ENCODE assay signal across 16 cellular contexts in genomic region chr7:157771689-157772088, GRCh38.
A peak's percentile ranks its signal among the peaks of the same experiment; 100 is the strongest.
DNase-seq lines count a peak whose midpoint lies in the region; ATAC-seq, FAIRE-seq and TF ChIP-seq lines count a peak whose summit lies in the region.
"Had no signal": no experiment of that assay in that cellular context is flagged by ENCODE, and none has a peak within 500 bp of the region (broad histone marks: within the 10 kb centered on the region; RNA-seq: fewer than 3 reads in every experiment).

No MANE protein-coding gene starts in this region.

- TF ChIP-seq EP300 in H1 (IDR thresholded peaks at IDR 0.05; ENCODE audit: borderline replicate concordance in 1 of 2, low read depth in 2 of 2, low read length in 2 of 2), result no peak

- H3K27ac ChIP-seq in HEK293 (ENCODE audit: extremely low read depth, low read depth, low read length) (no peak overlapping the region), HUES64 (ENCODE audit: low read depth, low read length) (no peak overlapping the region), H1 (ENCODE audit: low read depth, low read length) (no peak overlapping the region)
- H3K27ac ChIP-seq: BLaER1 treated with 17β-estradiol and CSF1 and Interleukin-3, amounts not matched to agents 10 nM and 100 nM had no signal

- no peak for TF ChIP-seq RAD21 in H1 (IDR thresholded peaks at IDR 0.05 in 1 of 2, conservative IDR thresholded peaks at IDR 0.05 in 1 of 2; ENCODE audit: low read depth in 2 of 2, low read length in 2 of 2)

- CTCF ChIA-PET in HEK293 (lab: Yijun Ruan, JAX) (no interaction called here), H1 (lab: Charles Lee; ENCODE audit: partially characterized antibody) (no interaction called here)

- H3K56ac ChIP-seq in H1 (replicated peaks; ENCODE audit: insufficient read length, low read depth, low read length), result peak overlapping the region; percentile 95

- no peak overlapping the region for H4K5ac ChIP-seq in H1 (ENCODE audit: insufficient read length, low read depth, low read length)

- no peaks in the 10 kb centered on the region for H3K79me1 ChIP-seq in H1 (ENCODE audit: low read depth, low read length)

- no peak for TF ChIP-seq POLR2A in H1 (IDR thresholded peaks at IDR 0.05; ENCODE audit: control extremely low read depth in 1 of 2, low read depth in 2 of 2, low read length in 2 of 2)

- peak overlapping the region; percentile 51 for H3K27ac Mint-ChIP-seq in neural crest cell (ENCODE audit: unreplicated experiment)
- H3K27ac Mint-ChIP-seq: B cell; CD8-positive, alpha-beta T cell; HFFc6 had no signal

- H3K4me1 ChIP-seq in HEK293 (ENCODE audit: control insufficient read depth, insufficient read depth, low read length) (no peaks in the 10 kb centered on the region), HUES64 (ENCODE audit: insufficient read depth, low read length) (no peaks in the 10 kb centered on the region), H1 (replicated peaks in 1 of 4; ENCODE audit: control insufficient read depth in 3 of 4, insufficient read depth in 4 of 4, low read length in 3 of 4) (no peaks in the 10 kb centered on the region)
- H3K4me1 ChIP-seq: HAP-1 had no signal

- no peaks in the 10 kb centered on the region for H3K36me3 ChIP-seq in HEK293 (ENCODE audit: control insufficient read depth in 2 of 2, insufficient read depth in 1 of 2, low read length in 2 of 2)
- H3K36me3 ChIP-seq in HUES64 (ENCODE audit: insufficient read depth, low read length), result no peaks in the 10 kb centered on the region
- no peaks in the 10 kb centered on the region; a peak in 1 of 8 replicates for H3K36me3 ChIP-seq in H1 (ENCODE audit: control insufficient read depth in 2 of 4, insufficient read depth in 4 of 4, low read length in 3 of 4)
- H3K36me3 ChIP-seq: BLaER1 treated with 17β-estradiol and CSF1 and Interleukin-3, amounts not matched to agents 10 nM and 100 nM; HAP-1 had no signal

- H4K8ac ChIP-seq in H1 (ENCODE audit: extremely low read depth, insufficient read depth, low read length), result no peak overlapping the region

- H2BK12ac ChIP-seq in H1 (ENCODE audit: low read depth, low read length), result 0 out of 2 replicates have a peak overlapping the region, but pooled peaks have one; percentile 2

- DNase-seq in H1 (ENCODE audit: low read depth in 1 of 2, low spot score in 2 of 2), result no peak
- DNase-seq in neural crest cell (ENCODE audit: low read depth, low spot score), result no peak
- DNase-seq in GM10266 (ENCODE audit: extremely low spot score), result no peak
- DNase-seq in effector CD8-positive, alpha-beta T cell (lab: John Stamatoyannopoulos, UW), result no peak
- DNase-seq: Calu3; CD8-positive, alpha-beta T cell; DMS79 treated with DMSO at 0.1 percent for 48 hours; HFFc6 had no signal

- peaks cover 10% of the 10 kb centered on the region for H3K36me3 Mint-ChIP-seq in neural crest cell (ENCODE audit: low read depth)
- H3K36me3 Mint-ChIP-seq: CD8-positive, alpha-beta T cell had no signal

- H3K27me3 ChIP-seq in HUES64 (ENCODE audit: insufficient read depth, low read length), result no peaks in the 10 kb centered on the region
- H3K27me3 ChIP-seq in H1 (replicated peaks in 1 of 4; ENCODE audit: control insufficient read depth in 3 of 4, extremely low read depth in 1 of 4, insufficient read depth in 3 of 4, low read length in 3 of 4), result peaks cover 0 to 3% (median 1%) of the 10 kb centered on the region in 4 experiments; a peak in 2 of 7 replicates

- H3K14ac ChIP-seq in H1 (ENCODE audit: insufficient read length), result peak overlapping the region; percentile 24

- peaks cover 10% of the 10 kb centered on the region; the same call in 1 of the 2 replicates for H3K23me2 ChIP-seq in H1 (ENCODE audit: low read depth, low read length)

- no peak overlapping the region for H2BK20ac ChIP-seq in H1 (ENCODE audit: low read length)

- no peak overlapping the region for H3K4me2 ChIP-seq in H1 (ENCODE audit: insufficient read depth in 1 of 2, low read depth in 2 of 2, low read length in 2 of 2)
- H3K4me2 ChIP-seq: BLaER1 treated with 17β-estradiol and CSF1 and Interleukin-3, amounts not matched to agents 10 nM and 100 nM had no signal

- H3K4me1 Mint-ChIP-seq in neural crest cell, result peaks cover 24% of the 10 kb centered on the region
- H3K4me1 Mint-ChIP-seq: B cell had no signal

- no peak for FAIRE-seq in H1 (lab: Jason Lieb, UNC)
- FAIRE-seq: GM12891 had no signal

- peak overlapping the region; percentile 80 for H4K91ac ChIP-seq in H1 (replicated peaks; ENCODE audit: insufficient read length, low read length)

- H3K4ac ChIP-seq in H1 (replicated peaks; ENCODE audit: insufficient read length, low read depth, low read length), result peak overlapping the region; percentile 69

- peaks cover 0 to 5% of the 10 kb centered on the region in 2 experiments for H4K20me1 ChIP-seq in H1 (replicated peaks in 1 of 2; ENCODE audit: control insufficient read depth in 1 of 2, insufficient read depth in 2 of 2, low read length in 2 of 2)

- no peak overlapping the region for H3K23ac ChIP-seq in H1 (ENCODE audit: insufficient read length)

- H3K79me2 ChIP-seq in H1 (ENCODE audit: control insufficient read depth in 1 of 2, insufficient read depth in 2 of 2, low read length in 2 of 2), result no peaks in the 10 kb centered on the region

- H2BK120ac ChIP-seq in H1 (replicated peaks; ENCODE audit: low read depth, low read length), result no peak overlapping the region

- peaks cover 13% of the 10 kb centered on the region for H3K27me3 Mint-ChIP-seq in neural crest cell (ENCODE audit: low read depth)
- H3K27me3 Mint-ChIP-seq: B cell had no signal

- H3K4me3 ChIP-seq in HEK293 (ENCODE audit: low read depth, low read length) (no peak overlapping the region), HUES64 (ENCODE audit: low read length) (0 out of 2 replicates have a peak overlapping the region, but pooled peaks have one; percentile 6), H1 (ENCODE audit: extremely low read depth in 1 of 4, insufficient read depth in 2 of 4, low read depth in 3 of 4, low read length in 4 of 4) (no peak overlapping the region)
- H3K4me3 ChIP-seq: BLaER1 treated with 17β-estradiol and CSF1 and Interleukin-3, amounts not matched to agents 10 nM and 100 nM; HAP-1 had no signal

- no peak for TF ChIP-seq CTCF in HEK293 (tag by site-specific recombination; IDR thresholded peaks at IDR 0.05)
- TF ChIP-seq CTCF in H1 (IDR thresholded peaks at IDR 0.05; ENCODE audit: control extremely low read depth in 1 of 3, insufficient read depth in 1 of 3, low read depth in 1 of 3, low read length in 3 of 3), result no peak
- TF ChIP-seq CTCF in neural crest cell (conservative IDR thresholded peaks at IDR 0.05), result no peak
- no peak for TF ChIP-seq CTCF in GM10266 (IDR thresholded peaks at IDR 0.05; ENCODE audit: control insufficient read depth, insufficient read depth, low read depth, missing control alignments)

- H3K9me3 ChIP-seq in HEK293 (ENCODE audit: control insufficient read depth, insufficient read depth, low read depth, low read length), result no peaks in the 10 kb centered on the region
- H3K9me3 ChIP-seq in HUES64 (ENCODE audit: insufficient read depth, low read depth, low read length), result peaks cover 98% of the 10 kb centered on the region
- peaks cover 3% of the 10 kb centered on the region in 2 experiments; a peak in 1 of 4 replicates for H3K9me3 ChIP-seq in H1 (ENCODE audit: insufficient read depth in 2 of 2, low read depth in 1 of 2, low read length in 1 of 2)
- H3K9me3 ChIP-seq: HAP-1 had no signal

- POLR2A ChIA-PET in HEK293 (lab: Yijun Ruan, JAX), result no interaction called here
- POLR2A ChIA-PET in H1 (lab: Charles Lee; ENCODE audit: partially characterized antibody), result no interaction called here

- H2AFZ ChIP-seq in H1 (ENCODE audit: low read length), result no peak overlapping the region

- H2BK15ac ChIP-seq in H1 (ENCODE audit: low read length), result no peak overlapping the region

- H3K18ac ChIP-seq in H1 (ENCODE audit: extremely low read depth, low read length), result no peak overlapping the region

- H2AK5ac ChIP-seq in H1 (ENCODE audit: low read depth, low read length), result peak overlapping the region; percentile 79; the same call in 1 of the 2 replicates

- H2BK5ac ChIP-seq in H1 (ENCODE audit: low read depth, low read length), result 0 out of 2 replicates have a peak overlapping the region, but pooled peaks have one; percentile 41

- WGBS in HUES64, result 83% methylated on average over 6 of the region's 6 CpGs
- WGBS in H1 (ENCODE audit: extremely low coverage in 1 of 2, insufficient coverage in 1 of 2, insufficient read length in 1 of 2, insufficient replicate concordance in 2 of 2, low coverage in 1 of 2, low lambda C conversion rate in 2 of 2, missing lambda C conversion rate in 1 of 2), 2 experiments, result 89% methylated on average over 6 of the region's 6 CpGs; no CpG with 5 or more reads in 1 of the 2 experiments

- H3K9me3 Mint-ChIP-seq in neural crest cell, result peaks cover 8% of the 10 kb centered on the region

- ATAC-seq in GM19452 (IDR thresholded peaks at IDR 0.05; ENCODE audit: unreplicated experiment) (no peak), GM18858 (IDR thresholded peaks at IDR 0.05; ENCODE audit: unreplicated experiment) (no peak)
- ATAC-seq: CD8-positive, alpha-beta T cell had no signal

- H3K9ac ChIP-seq in HUES64 (ENCODE audit: low read depth, low read length) (no peak overlapping the region), H1 (replicated peaks in 1 of 4; ENCODE audit: extremely low read depth in 1 of 4, low read depth in 3 of 4, low read length in 3 of 4) (no peak overlapping the region)
- H3K9ac ChIP-seq: BLaER1 treated with 17β-estradiol and CSF1 and Interleukin-3, amounts not matched to agents 10 nM and 100 nM had no signal

- H3K4me3 Mint-ChIP-seq in neural crest cell, result no peak overlapping the region
- H3K4me3 Mint-ChIP-seq: B cell; CD8-positive, alpha-beta T cell; HFFc6 had no signal

TF ChIP-seq in HEK293, 187 proteins besides CTCF, POLR2A, EP300 and RAD21 (continues in another document):
- TF ChIP-seq SCRT2 (tag by site-specific recombination; IDR thresholded peaks at IDR 0.05), result no peak
- TF ChIP-seq SALL2 (tag by site-specific recombination; IDR thresholded peaks at IDR 0.05; ENCODE audit: borderline replicate concordance), result no peak

TF ChIP-seq in H1, 55 proteins besides CTCF, POLR2A, EP300 and RAD21 (continues in another document):
- TF ChIP-seq TCF12 (IDR thresholded peaks at IDR 0.05; ENCODE audit: low read depth, low read length) (no peak), GABPA (IDR thresholded peaks at IDR 0.05; ENCODE audit: borderline replicate concordance, insufficient read depth, low read length) (no peak), SIN3A (conservative IDR thresholded peaks at IDR 0.05 in 1 of 2, IDR thresholded peaks at IDR 0.05 in 1 of 2; ENCODE audit: low read depth in 1 of 2, low read length in 2 of 2) (no peak), KDM1A (IDR thresholded peaks at IDR 0.05; ENCODE audit: borderline replicate concordance, low read length) (no peak), EZH2 (IDR thresholded peaks at IDR 0.05; ENCODE audit: low read depth, low read length, severe bottlenecking) (no peak), HDAC2 (IDR thresholded peaks at IDR 0.05; ENCODE audit: borderline replicate concordance in 1 of 2, low read depth in 2 of 2, low read length in 2 of 2) (no peak), SP4 (IDR thresholded peaks at IDR 0.05; ENCODE audit: low read length) (no peak), CHD2 (IDR thresholded peaks at IDR 0.05; ENCODE audit: low read length) (no peak)
